Comparison of ENCODE assay signal across 8 cellular contexts in genomic region chr15:82221535-82221934, GRCh38. TPM values are rescaled to one million over a fixed set of nuclear protein-coding genes. Genes with fewer than 3 reads are reported as not detected.
DNase-seq lines count a peak whose midpoint lies in the region; ATAC-seq and TF ChIP-seq lines count a peak whose summit lies in the region.
"Not testable (repeated sequence)": the region's sequence is repeated elsewhere in the genome, so short reads cannot be mapped to it uniquely, and the experiment has no call there.

No MANE protein-coding gene starts in this region.

- not testable (repeated sequence) for H3K4me1 ChIP-seq in H9 (ENCODE audit: insufficient read depth, low read length); body of pancreas; naive thymus-derived CD4-positive, alpha-beta T cell (ENCODE audit: control insufficient read depth in 2 of 2, insufficient read depth in 2 of 2, low read length in 2 of 2); upper lobe of right lung

- peak; percentile 47 for DNase-seq in Calu3
- peak; percentile 39 for DNase-seq in H9
- peak; percentile 6 for DNase-seq in NCI-H69 (lab: John Stamatoyannopoulos, UW)
- DNase-seq in WERI-Rb-1: peak; percentile 28
- peak in 3 of 4 donors; percentile 17 to 42 (median 42) for DNase-seq in body of pancreas
- peak; percentile 11 for DNase-seq in glomerular visceral epithelial cell (ENCODE audit: extremely low spot score)
- peak in 5 of 9 donors; percentile 12 to 29 (median 22) for DNase-seq in naive thymus-derived CD4-positive, alpha-beta T cell
- DNase-seq in upper lobe of right lung: not testable (repeated sequence)

- not testable (repeated sequence) for H3K23me2 ChIP-seq in H9 (ENCODE audit: insufficient read length, low read depth, low read length, poor library complexity, severe bottlenecking)

- not testable (repeated sequence) for H3K4me1 Mint-ChIP-seq in Calu3 (ENCODE audit: low read depth, unreplicated experiment); H9; naive thymus-derived CD4-positive, alpha-beta T cell

- H3K27me3 Mint-ChIP-seq in Calu3 (ENCODE audit: unreplicated experiment); H9 (ENCODE audit: low read depth); naive thymus-derived CD4-positive, alpha-beta T cell: not testable (repeated sequence)

- not testable (repeated sequence) for H2BK15ac ChIP-seq in H9 (ENCODE audit: low read depth, low read length)

- not testable (repeated sequence) for H4K8ac ChIP-seq in H9 (replicated peaks; ENCODE audit: insufficient read length, low read depth, low read length)

- not testable (repeated sequence) for BruUV-seq in Calu3 (replicated peaks; lab: Mats Ljungman, UMichigan)

- H3K27ac Mint-ChIP-seq in Calu3 (ENCODE audit: unreplicated experiment); H9: not testable (repeated sequence)
- H3K27ac Mint-ChIP-seq in naive thymus-derived CD4-positive, alpha-beta T cell: peak overlapping the region in 1 of 9 donors; percentile 37

- H3K27ac ChIP-seq in H9 (ENCODE audit: insufficient read length, low read depth, low read length); WERI-Rb-1; body of pancreas; naive thymus-derived CD4-positive, alpha-beta T cell (ENCODE audit: low read depth, low read length); upper lobe of right lung: not testable (repeated sequence)

- not testable (repeated sequence) for H3K36me3 ChIP-seq in WERI-Rb-1; body of pancreas (replicated peaks in 1 of 2; ENCODE audit: insufficient read depth in 1 of 2, low read depth in 2 of 2)
- H3K36me3 ChIP-seq in naive thymus-derived CD4-positive, alpha-beta T cell (ENCODE audit: control insufficient read depth in 2 of 3, insufficient read depth in 3 of 3, low read length in 3 of 3): peaks cover 0 to 10% (median 2%) of the 10 kb centered on the region in 3 experiments
- H3K36me3 ChIP-seq in upper lobe of right lung: peaks cover 29% of the 10 kb centered on the region

- not testable (repeated sequence) for H3K9me3 Mint-ChIP-seq in Calu3 (ENCODE audit: low read depth, unreplicated experiment); H9; naive thymus-derived CD4-positive, alpha-beta T cell

- not testable (repeated sequence) for H4K5ac ChIP-seq in H9 (ENCODE audit: insufficient read length, low read depth, low read length)

- H3K14ac ChIP-seq in H9 (ENCODE audit: insufficient read depth, low read length): not testable (repeated sequence)

- CTCF ChIA-PET in Calu3 (lab: Charles Lee): interaction anchor here (0.6 kb wide), 1 partner anchor 888 kb away, joined by 3 read pairs; no protein-coding TSS in a partner anchor
- CTCF ChIA-PET in naive thymus-derived CD4-positive, alpha-beta T cell (lab: Charles Lee): not testable (repeated sequence)

- not testable (repeated sequence) for H3K23ac ChIP-seq in H9 (ENCODE audit: insufficient read length, low read depth, low read length)

- not testable (repeated sequence) for H4K91ac ChIP-seq in H9 (ENCODE audit: insufficient read length, low read depth, low read length)

- not testable (repeated sequence) for ATAC-seq in body of pancreas; naive thymus-derived CD4-positive, alpha-beta T cell
- peak; percentile 13 for ATAC-seq in upper lobe of right lung

- TF ChIP-seq POLR2A in body of pancreas (IDR thresholded peaks at IDR 0.05): not testable (repeated sequence)

- not testable (repeated sequence) for H2BK120ac ChIP-seq in H9 (ENCODE audit: low read depth, low read length, poor library complexity, severe bottlenecking)

- peak; percentile 19 for TF ChIP-seq CTCF in Calu3 (IDR thresholded peaks at IDR 0.05; ENCODE audit: unreplicated experiment)
- TF ChIP-seq CTCF in H9 (conservative IDR thresholded peaks at IDR 0.05): peak; percentile 62
- peak; percentile 35; the same call in 1 of the 2 replicates for TF ChIP-seq CTCF in WERI-Rb-1 (IDR thresholded peaks at IDR 0.05; ENCODE audit: low read depth, low read length)
- peak in 1 of 7 experiments; percentile 23 for TF ChIP-seq CTCF in body of pancreas (IDR thresholded peaks at IDR 0.05)
- peak; percentile 8 for TF ChIP-seq CTCF in upper lobe of right lung (IDR thresholded peaks at IDR 0.05)

- H3K27me3 ChIP-seq in H9 (ENCODE audit: insufficient read depth, low read length); WERI-Rb-1 (ENCODE audit: insufficient read depth, low read depth, severe bottlenecking); body of pancreas; naive thymus-derived CD4-positive, alpha-beta T cell (ENCODE audit: control insufficient read depth in 2 of 2, insufficient read depth in 2 of 2, low read length in 2 of 2); upper lobe of right lung: not testable (repeated sequence)

- not testable (repeated sequence) for H2BK12ac ChIP-seq in H9 (ENCODE audit: insufficient read length, low read depth, low read length)

- H3K4me2 ChIP-seq in H9 (ENCODE audit: insufficient read depth, insufficient read length, low read length): not testable (repeated sequence)

- H3K79me2 ChIP-seq in H9 (ENCODE audit: insufficient read depth, low read length): not testable (repeated sequence)

- H3K4ac ChIP-seq in H9 (ENCODE audit: low read depth, low read length): not testable (repeated sequence)

- not testable (repeated sequence) for H3K9me3 ChIP-seq in H9 (ENCODE audit: control insufficient read depth, low read depth, low read length); WERI-Rb-1 (ENCODE audit: severe bottlenecking); body of pancreas; naive thymus-derived CD4-positive, alpha-beta T cell (ENCODE audit: control insufficient read depth in 2 of 3, low read length in 3 of 3); upper lobe of right lung

- not testable (repeated sequence) for H3K4me3 ChIP-seq in WERI-Rb-1 (ENCODE audit: low read depth, low read length); body of pancreas; naive thymus-derived CD4-positive, alpha-beta T cell (ENCODE audit: low read length); upper lobe of right lung

- not testable (repeated sequence) for H4K20me1 ChIP-seq in H9 (ENCODE audit: control insufficient read depth, insufficient read depth, insufficient read length)

- H2BK20ac ChIP-seq in H9 (ENCODE audit: low read depth, low read length, poor library complexity, severe bottlenecking): not testable (repeated sequence)

- H2BK5ac ChIP-seq in H9 (ENCODE audit: insufficient read length, low read length): not testable (repeated sequence)

- not testable (repeated sequence) for H2AFZ ChIP-seq in H9 (ENCODE audit: low read length)

- H3K36me3 Mint-ChIP-seq in Calu3 (ENCODE audit: insufficient read depth, unreplicated experiment) (peaks cover 14% of the 10 kb centered on the region), H9 (ENCODE audit: insufficient read depth in 1 of 3, low read depth in 3 of 3) (peaks cover 7 to 38% (median 12%) of the 10 kb centered on the region in 3 experiments; a peak in 6 of 7 replicates)
- H3K36me3 Mint-ChIP-seq in naive thymus-derived CD4-positive, alpha-beta T cell: peaks cover 11 to 49% (median 23%) of the 10 kb centered on the region in 5 donors

- not testable (repeated sequence) for H3K79me1 ChIP-seq in H9 (ENCODE audit: insufficient read depth, low read depth, low read length, poor library complexity, severe bottlenecking)

- intact Hi-C loops in Calu3 (cut with micrococcal nuclease; ENCODE audit: unreplicated experiment); body of pancreas (cut with DNase I); naive thymus-derived CD4-positive, alpha-beta T cell (cut with micrococcal nuclease); upper lobe of right lung (cut with DNase I): not testable (repeated sequence)

- H3K56ac ChIP-seq in H9 (ENCODE audit: insufficient read length, low read depth, low read length): not testable (repeated sequence)

- not testable (repeated sequence) for H3K4me3 Mint-ChIP-seq in Calu3 (ENCODE audit: low read depth, unreplicated experiment); H9; naive thymus-derived CD4-positive, alpha-beta T cell

- not testable (repeated sequence) for H3K18ac ChIP-seq in H9 (ENCODE audit: insufficient read length, low read depth, low read length)

- H3K9ac ChIP-seq in H9 (ENCODE audit: extremely low read depth, insufficient read length, low read length): not testable (repeated sequence)

- not testable (repeated sequence) for H3T11ph ChIP-seq in H9 (ENCODE audit: low read length)

- not testable (repeated sequence) for H2AK5ac ChIP-seq in H9 (ENCODE audit: insufficient read length, low read length)

- no CpG with 5 or more reads among the region's 2 CpGs for WGBS in H9 (ENCODE audit: extremely low coverage, insufficient read length, low lambda C conversion rate)
- 79 to 90% methylated on average over 2 of the region's 2 CpGs for WGBS in body of pancreas, 2 donors

- POLR2A ChIA-PET in naive thymus-derived CD4-positive, alpha-beta T cell (lab: Charles Lee): not testable (repeated sequence)

RNA-seq across cellular contexts. Expression of gene EFL1, which starts 41.0 kb away (rescaled TPM):
- 29.1 and 31.9 TPM in 2 replicates for total RNA-seq in Calu3 (2022)
- 27.8 and 29.4 TPM in 2 replicates for total RNA-seq in H9 (2021)
- 10 to 100 TPM; 11.2 to 33.0 TPM for total RNA-seq in body of pancreas
- 10 to 100 TPM in 4 of 5 experiments, 1 to 10 TPM in 1; 9.9 to 27.5 (median 16.6) TPM for total RNA-seq in naive thymus-derived CD4-positive, alpha-beta T cell
- polyA plus RNA-seq in naive thymus-derived CD4-positive, alpha-beta T cell: 10 to 100 TPM; 14.1 to 21.2 TPM
- total RNA-seq in upper lobe of right lung: 13.8 TPM

RNA-seq across cellular contexts. Expression of gene SAXO2, which starts 41.1 kb away (rescaled TPM):
- 1.9 and 5.3 TPM in 2 replicates for total RNA-seq in Calu3 (2022)
- total RNA-seq in H9 (2021): 2.6 and 3.1 TPM in 2 replicates
- total RNA-seq in body of pancreas: 1 to 10 TPM in 1 of 2 donors, under 1 TPM in 1; 0.26 to 1.3 TPM
- 1 to 10 TPM in 4 of 5 experiments, not detected in 1; 1.1 to 6.4 (median 2.5) TPM for total RNA-seq in naive thymus-derived CD4-positive, alpha-beta T cell
- under 1 TPM in 1 of 2 donors, not detected in 1; 0.25 TPM for polyA plus RNA-seq in naive thymus-derived CD4-positive, alpha-beta T cell
- 1.7 TPM for total RNA-seq in upper lobe of right lung
